17 cellular contexts compared by ENCODE assay signal in genomic region chr10:1726861-1727260, GRCh38. TPM values are rescaled to one million over a fixed set of nuclear protein-coding genes. Genes with fewer than 3 reads are reported as not detected.
A peak's percentile ranks its signal among the peaks of the same experiment; 100 is the strongest.
DNase-seq lines count a peak whose midpoint lies in the region; TF ChIP-seq lines count a peak whose summit lies in the region.
"Had no signal": no experiment of that assay in that cellular context is flagged by ENCODE, and none has a peak within 500 bp of the region (broad histone marks: within the 10 kb centered on the region; RNA-seq: fewer than 3 reads in every experiment).

No MANE protein-coding gene starts in this region.

- in situ Hi-C loops in T47D (cut with HindIII; ENCODE audit: low pct_unique_long_range_greater_than_20kb, low sequenced_read_pairs), result no loop called here

- no peaks in the 10 kb centered on the region for H3K36me3 ChIP-seq in prostate gland
- H3K36me3 ChIP-seq: BLaER1 had no signal

- no peaks in the 10 kb centered on the region for H3K4me1 ChIP-seq in prostate gland (replicated peaks)
- H3K4me1 ChIP-seq: BLaER1, Caco-2 had no signal

- POLR2A ChIA-PET in MCF 10A (lab: Yijun Ruan, JAX), result interaction anchor here (1.1 kb wide), 1 partner anchor 9 kb away, joined by 6 read pairs; no protein-coding TSS in a partner anchor

- H3K4me3 Mint-ChIP-seq in MCF 10A (ENCODE audit: unreplicated experiment) (no peak overlapping the region), progenitor cell of endocrine pancreas (ENCODE audit: low read depth) (no peak overlapping the region)
- H3K4me3 Mint-ChIP-seq: B cell; CD4-positive, CD25-positive, alpha-beta regulatory T cell; CD8-positive, alpha-beta T cell; H9 had no signal

- CTCF ChIA-PET in MCF 10A (lab: Yijun Ruan, JAX), result no interaction called here

- H3K9me3 Mint-ChIP-seq in MCF 10A (ENCODE audit: unreplicated experiment), result no peaks in the 10 kb centered on the region
- H3K9me3 Mint-ChIP-seq in progenitor cell of endocrine pancreas (ENCODE audit: low read depth), result no peaks in the 10 kb centered on the region
- H3K9me3 Mint-ChIP-seq: CD4-positive, CD25-positive, alpha-beta regulatory T cell; CD8-positive, alpha-beta T cell; H9 had no signal

- no peaks in the 10 kb centered on the region for H3K9me3 ChIP-seq in prostate gland
- H3K9me3 ChIP-seq: BLaER1, Caco-2 had no signal

- BruUV-seq in MCF 10A (replicated peaks; lab: Mats Ljungman, UMichigan), result no TSS peak

- H3K4me1 Mint-ChIP-seq in MCF 10A (ENCODE audit: insufficient read depth, unreplicated experiment) (peaks cover 10% of the 10 kb centered on the region), progenitor cell of endocrine pancreas (ENCODE audit: low read depth) (no peaks in the 10 kb centered on the region)
- H3K4me1 Mint-ChIP-seq: B cell; CD4-positive, CD25-positive, alpha-beta regulatory T cell had no signal

- H3K27me3 ChIP-seq in prostate gland (replicated peaks; ENCODE audit: insufficient read depth), result no peaks in the 10 kb centered on the region
- H3K27me3 ChIP-seq: BLaER1 had no signal

- H3K27ac Mint-ChIP-seq in MCF 10A (ENCODE audit: low read depth, unreplicated experiment), result no peak overlapping the region
- H3K27ac Mint-ChIP-seq in progenitor cell of endocrine pancreas, result no peak overlapping the region
- H3K27ac Mint-ChIP-seq: B cell; CD4-positive, CD25-positive, alpha-beta regulatory T cell; CD8-positive, alpha-beta T cell had no signal

- no peak overlapping the region for H3K4me3 ChIP-seq in prostate gland
- H3K4me3 ChIP-seq: BLaER1, GM23248 had no signal

- intact Hi-C loops in MCF 10A (cut with micrococcal nuclease), result no loop called here
- intact Hi-C loops in prostate gland (cut with DNase I), result no loop called here

- DNase-seq in T47D (ENCODE audit: low read depth in 1 of 2, low spot score in 1 of 2) (peak; percentile 38 to 83), MCF 10A (ENCODE audit: unreplicated experiment) (no peak), prostate gland (ENCODE audit: low spot score) (peak; percentile 37), progenitor cell of endocrine pancreas (ENCODE audit: low spot score, unreplicated experiment) (no peak)
- no peak for DNase-seq in activated T-cell treated with anti-CD3 and anti-CD28 coated beads, Interleukin-2, amount 50 U/mL, for 1 hour
- DNase-seq: Caco-2; CD4-positive, CD25-positive, alpha-beta regulatory T cell; CD8-positive, alpha-beta T cell; DMS153; DND-41; GM23248; H9 had no signal

- H3K27ac ChIP-seq in VCaP, result peak overlapping the region; percentile 93
- H3K27ac ChIP-seq in prostate gland, result no peak overlapping the region
- H3K27ac ChIP-seq: 22Rv1, BLaER1, C4-2B, GM23248 had no signal

- TF ChIP-seq CTCF in MCF 10A (IDR thresholded peaks at IDR 0.05; ENCODE audit: unreplicated experiment) (no peak), VCaP (conservative IDR thresholded peaks at IDR 0.05) (no peak), prostate gland (IDR thresholded peaks at IDR 0.05) (no peak), progenitor cell of endocrine pancreas (IDR thresholded peaks at IDR 0.05; ENCODE audit: unreplicated experiment) (no peak)

- TF ChIP-seq POLR2A in prostate gland (IDR thresholded peaks at IDR 0.05), result no peak

- H3K36me3 Mint-ChIP-seq in MCF 10A (ENCODE audit: insufficient read depth, unreplicated experiment) (no peaks in the 10 kb centered on the region), progenitor cell of endocrine pancreas (ENCODE audit: insufficient read depth) (no peaks in the 10 kb centered on the region)
- H3K36me3 Mint-ChIP-seq: CD4-positive, CD25-positive, alpha-beta regulatory T cell; CD8-positive, alpha-beta T cell had no signal

- H3K27me3 Mint-ChIP-seq in MCF 10A (ENCODE audit: insufficient read depth, unreplicated experiment), result no peaks in the 10 kb centered on the region
- peaks cover 22% of the 10 kb centered on the region for H3K27me3 Mint-ChIP-seq in progenitor cell of endocrine pancreas
- H3K27me3 Mint-ChIP-seq: CD4-positive, CD25-positive, alpha-beta regulatory T cell had no signal

- 56% methylated on average over 11 of the region's 11 CpGs for WGBS in prostate gland

RNA-seq across cellular contexts. Expression of gene ADARB2, which starts 10.5 kb away (rescaled TPM):
- 0.52 and 0.96 TPM in 2 replicates for total RNA-seq in MCF 10A (2022)
- total RNA-seq in prostate gland, result 10 to 100 TPM in 1 of 2 donors, under 1 TPM in 1; 0.36 to 10.5 TPM
- total RNA-seq in progenitor cell of endocrine pancreas, result 1.3 and 1.5 TPM in 2 replicates
- total RNA-seq: GM23248 had no signal

Comparison
In these comparisons a context has a peak if more than half of its experiments do, and no peak if none do; other contexts are left out.
1. DNase-seq: peak in T47D (2 of 2) and prostate gland (single experiment); none in MCF 10A (single experiment), progenitor cell of endocrine pancreas (single experiment) and activated T-cell treated with anti-CD3 and anti-CD28 coated beads, Interleukin-2, amount 50 U/mL, for 1 hour (single experiment).